21 cellular contexts compared by ENCODE assay signal in genomic region chr5:2742921-2743679, GRCh38. TPM values are rescaled to one million over a fixed set of nuclear protein-coding genes. Genes with fewer than 3 reads are reported as not detected.
DNase-seq lines count a peak whose midpoint lies in the region; ATAC-seq and TF ChIP-seq lines count a peak whose summit lies in the region.
"Had no signal": no experiment of that assay in that cellular context is flagged by ENCODE, and none has a peak within 500 bp of the region (broad histone marks: within the 10 kb centered on the region; RNA-seq: fewer than 3 reads in every experiment).

No MANE protein-coding gene starts in this region.

- H3K9me3 ChIP-seq in HUES6 (ENCODE audit: control insufficient read depth, insufficient read depth, low read depth, low read length) (no peaks in the 10 kb centered on the region), lung (ENCODE audit: control insufficient read depth in 2 of 2, insufficient read depth in 1 of 2, low read length in 1 of 2) (peaks cover 0 to 5% of the 10 kb centered on the region in 2 donors)
- H3K9me3 ChIP-seq: adrenal gland, heart right ventricle, left ventricle myocardium inferior had no signal

- H3K36me3 Mint-ChIP-seq in type B pancreatic cell (peaks cover 33% of the 10 kb centered on the region), chondrocyte (ENCODE audit: low read depth) (peaks cover 9% of the 10 kb centered on the region)
- H3K36me3 Mint-ChIP-seq: IgD-negative memory B cell, natural killer cell had no signal

- DNase-seq in ecto neural progenitor cell (ENCODE audit: low spot score), result peak; percentile 68
- peak; percentile 29 for DNase-seq in lung (ENCODE audit: low spot score)
- DNase-seq in type B pancreatic cell (ENCODE audit: extremely low spot score, unreplicated experiment), result no peak
- no peak for DNase-seq in chondrocyte (ENCODE audit: low spot score)
- DNase-seq in COLO829 (ENCODE audit: low spot score), result no peak
- DNase-seq: DMS53; GOT3; heart right ventricle; left ventricle myocardium inferior; natural killer cell; NCI-H1048; SIG-M5; stimulated activated CD4-positive, alpha-beta T cell treated with anti-CD3 and anti-CD28 coated beads, Interleukin-4, amount 100 ng/mL, for 1 hour; T1000 had no signal

- no peak overlapping the region for H3K9ac ChIP-seq in HUES6 (ENCODE audit: low read length)

- peak overlapping the region; percentile 63 for H3K27ac Mint-ChIP-seq in type B pancreatic cell
- no peak overlapping the region for H3K27ac Mint-ChIP-seq in chondrocyte (ENCODE audit: unreplicated experiment)
- H3K27ac Mint-ChIP-seq: activated T-helper 1 cell treated with anti-CD3 and anti-CD28 coated beads, Interleukin-12 subunit alpha, Interleukin-12 subunit beta, Interleukin-2, Interleukin-4 antibody, amounts not matched to agents 30 ng/mL and 10 ng/mL and 1 ng/mL, durations not matched to agents 14 hours and 24 hours and 36 hours; natural killer cell had no signal

- H3K36me3 ChIP-seq in HUES6 (ENCODE audit: control insufficient read depth, insufficient read depth, low read length) (peaks cover 30% of the 10 kb centered on the region), lung (ENCODE audit: control insufficient read depth in 2 of 2, insufficient read depth in 2 of 2, low read length in 2 of 2) (no peaks in the 10 kb centered on the region)
- H3K36me3 ChIP-seq: adrenal gland, heart right ventricle, left ventricle myocardium inferior had no signal

- H3K4me1 Mint-ChIP-seq in type B pancreatic cell (ENCODE audit: unreplicated experiment) (peaks cover 49% of the 10 kb centered on the region), chondrocyte (ENCODE audit: low read depth) (peaks cover 4% of the 10 kb centered on the region)
- H3K4me1 Mint-ChIP-seq: IgD-negative memory B cell, natural killer cell had no signal

- no peak for ATAC-seq in lung (ENCODE audit: insufficient read depth, low FRiP score)
- ATAC-seq in HG02678 (IDR thresholded peaks at IDR 0.05; ENCODE audit: unreplicated experiment), result no peak
- ATAC-seq: heart right ventricle, natural killer cell, sciatic nerve had no signal

- H3K4me1 ChIP-seq in HUES6 (ENCODE audit: control insufficient read depth, insufficient read depth, low read length) (peaks cover 34% of the 10 kb centered on the region), lung (ENCODE audit: control insufficient read depth in 2 of 2, insufficient read depth in 2 of 2, low read length in 2 of 2) (peaks cover 0 to 2% of the 10 kb centered on the region in 2 donors)
- H3K4me1 ChIP-seq: adrenal gland had no signal

- H3K4me3 Mint-ChIP-seq in type B pancreatic cell (peak overlapping the region; percentile 72), chondrocyte (ENCODE audit: unreplicated experiment) (no peak overlapping the region)
- H3K4me3 Mint-ChIP-seq: activated T-helper 1 cell treated with anti-CD3 and anti-CD28 coated beads, Interleukin-12 subunit alpha, Interleukin-12 subunit beta, Interleukin-2, Interleukin-4 antibody, amounts not matched to agents 30 ng/mL and 10 ng/mL and 1 ng/mL, durations not matched to agents 14 hours and 24 hours and 36 hours; natural killer cell had no signal

- H3K4me3 ChIP-seq in HUES6 (ENCODE audit: low read depth, low read length) (peak overlapping the region; percentile 12; the same call in 1 of the 2 replicates), lung (no peak overlapping the region)
- H3K4me3 ChIP-seq: adrenal gland, heart right ventricle, left ventricle myocardium inferior had no signal

- WGBS in lung, 2 donors, result 3 to 7% methylated on average over 55 of the region's 55 CpGs

- TF ChIP-seq CTCF in lung (IDR thresholded peaks at IDR 0.05; ENCODE audit: control extremely low read depth, extremely low read depth) (no peak), type B pancreatic cell (conservative IDR thresholded peaks at IDR 0.05) (no peak), chondrocyte (IDR thresholded peaks at IDR 0.05) (no peak)

- H3K27ac ChIP-seq in HUES6 (ENCODE audit: low read depth, low read length), result no peak overlapping the region
- peak overlapping the region in 1 of 2 donors; percentile 85 for H3K27ac ChIP-seq in lung (ENCODE audit: low read depth in 1 of 2, low read length in 1 of 2)
- H3K27ac ChIP-seq: adrenal gland, epithelial cell of prostate, heart right ventricle, left ventricle myocardium inferior had no signal

- H3K9me3 Mint-ChIP-seq in type B pancreatic cell (no peaks in the 10 kb centered on the region), chondrocyte (ENCODE audit: low read depth) (no peaks in the 10 kb centered on the region)
- H3K9me3 Mint-ChIP-seq: activated T-helper 1 cell treated with anti-CD3 and anti-CD28 coated beads, Interleukin-12 subunit alpha, Interleukin-12 subunit beta, Interleukin-2, Interleukin-4 antibody, amounts not matched to agents 30 ng/mL and 10 ng/mL and 1 ng/mL, durations not matched to agents 14 hours and 24 hours and 36 hours; IgD-negative memory B cell; natural killer cell had no signal

- peaks cover 78% of the 10 kb centered on the region for H3K27me3 ChIP-seq in HUES6 (ENCODE audit: control insufficient read depth, insufficient read depth, low read length)
- H3K27me3 ChIP-seq in lung (ENCODE audit: control insufficient read depth, insufficient read depth), result peaks cover 8% of the 10 kb centered on the region

- H3K27me3 Mint-ChIP-seq in type B pancreatic cell (peaks cover 46% of the 10 kb centered on the region), chondrocyte (ENCODE audit: low read depth) (no peaks in the 10 kb centered on the region)

RNA-seq across cellular contexts. Expression of gene IRX2, which starts 8.4 kb away (rescaled TPM):
- total RNA-seq in lung (10 to 100 TPM; 60.8 to 64.5 TPM), type B pancreatic cell (ENCODE audit: low replicate concordance) (31.4 and 42.2 TPM in 2 replicates), chondrocyte (9.1 to 11.5 TPM (median 9.2 TPM) in 3 replicates)
- polyA plus RNA-seq in lung, result 10 to 100 TPM; 11.5 to 30.0 TPM
- total RNA-seq: activated T-helper 1 cell treated with anti-CD3 and anti-CD28 coated beads, Interleukin-12 subunit alpha, Interleukin-12 subunit beta, Interleukin-2, Interleukin-4 antibody, amounts not matched to agents 30 ng/mL and 10 ng/mL and 1 ng/mL, durations not matched to agents 14 hours and 24 hours and 36 hours; natural killer cell had no signal
- polyA plus RNA-seq: IgD-negative memory B cell had no signal

Comparison
In these comparisons a context has a peak if more than half of its experiments do, and no peak if none do; other contexts are left out.
1. DNase-seq: peak in ecto neural progenitor cell (single experiment) and lung (single experiment); none in type B pancreatic cell (single experiment), chondrocyte (single experiment) and COLO829 (single experiment).